Comparison of ENCODE assay signal across 10 cellular contexts in genomic region chr17:17766351-17767095, GRCh38.
DNase-seq lines count a peak whose midpoint lies in the region; ATAC-seq, FAIRE-seq and TF ChIP-seq lines count a peak whose summit lies in the region.
"Had no signal": no experiment of that assay in that cellular context is flagged by ENCODE, and none has a peak within 500 bp of the region (broad histone marks: within the 10 kb centered on the region; RNA-seq: fewer than 3 reads in every experiment).

No MANE protein-coding gene starts in this region.

- peak overlapping the region; percentile 48 for H3K4me3 Mint-ChIP-seq in activated B cell treated with CpG ODN at 0.5 μM for 24 hours
- H3K4me3 Mint-ChIP-seq in nephron progenitor cell: peak overlapping the region; percentile 47
- no peak overlapping the region for H3K4me3 Mint-ChIP-seq in Calu3 (ENCODE audit: low read depth, unreplicated experiment)
- no peak overlapping the region for H3K4me3 Mint-ChIP-seq in activated T-helper 1 cell treated with anti-CD3 and anti-CD28 coated beads, Interleukin-12 subunit alpha, Interleukin-12 subunit beta, Interleukin-2, Interleukin-4 antibody, amounts not matched to agents 30 ng/mL and 10 ng/mL and 1 ng/mL, durations not matched to agents 14 hours and 24 hours and 36 hours

- H3K9ac ChIP-seq in HCT116 (ENCODE audit: low read length): no peak overlapping the region

- CTCF ChIA-PET in HCT116 (lab: Charles Lee): no interaction called here
- CTCF ChIA-PET in activated B cell treated with CpG ODN at 0.5 μM for 24 hours (lab: Charles Lee): no interaction called here
- CTCF ChIA-PET in Calu3 (lab: Charles Lee): interaction anchor here (0.7 kb wide), 1 partner anchor 56 kb away, joined by 12 read pairs; no protein-coding TSS in a partner anchor

- intact Hi-C loops in HCT116 (cut with micrococcal nuclease) (no loop called here), activated B cell treated with CpG ODN at 0.5 μM for 24 hours (cut with micrococcal nuclease) (loop anchor here (2.0 kb wide), 1 partner anchor 16 kb away; no protein-coding TSS in a partner anchor), Calu3 (cut with micrococcal nuclease; ENCODE audit: unreplicated experiment) (no loop called here)
- intact Hi-C loops in activated T-helper 1 cell treated with anti-CD3 and anti-CD28 coated beads, Interleukin-12 subunit alpha, Interleukin-12 subunit beta, Interleukin-2, Interleukin-4 antibody, amounts not matched to agents 30 ng/mL and 10 ng/mL and 1 ng/mL, durations not matched to agents 14 hours and 24 hours and 36 hours (cut with micrococcal nuclease): no loop called here

- TF ChIP-seq RAD21 in HCT116 (IDR thresholded peaks at IDR 0.05; ENCODE audit: low read depth): no peak

- DNase-seq in GM18507 (ENCODE audit: extremely low spot score, insufficient read length, low read depth): no peak
- no peak for DNase-seq in HCT116 (ENCODE audit: low read depth, low spot score)
- no peak for DNase-seq in activated B cell treated with CpG ODN at 0.5 μM for 24 hours
- DNase-seq in nephron progenitor cell: peak; percentile 50
- no peak for DNase-seq in NOMO-1 (lab: John Stamatoyannopoulos, UW; ENCODE audit: unreplicated experiment in 2 of 2)
- no peak for DNase-seq in SKM-1 treated with dmso at 0.1 percent for 144 hours (lab: John Stamatoyannopoulos, UW; ENCODE audit: unreplicated experiment)
- DNase-seq in Calu3: no peak
- no peak for DNase-seq in activated T-helper 1 cell treated with anti-CD3 and anti-CD28 coated beads, Interleukin-12 subunit alpha, Interleukin-12 subunit beta, Interleukin-2, Interleukin-4 antibody, amounts not matched to agents 30 ng/mL and 10 ng/mL and 1 ng/mL, durations not matched to agents 14 hours and 24 hours and 36 hours (ENCODE audit: low spot score)
- DNase-seq: activated CD4-positive, alpha-beta T cell treated with anti-CD3 and anti-CD28 coated beads, Interleukin-2, amount 50 U/mL, for 4 hours; right cardiac atrium had no signal

- H3K27me3 Mint-ChIP-seq in activated B cell treated with CpG ODN at 0.5 μM for 24 hours (no peaks in the 10 kb centered on the region), nephron progenitor cell (ENCODE audit: low read depth, poor library complexity) (no peaks in the 10 kb centered on the region), Calu3 (ENCODE audit: unreplicated experiment) (no peaks in the 10 kb centered on the region)
- H3K27me3 Mint-ChIP-seq in activated T-helper 1 cell treated with anti-CD3 and anti-CD28 coated beads, Interleukin-12 subunit alpha, Interleukin-12 subunit beta, Interleukin-2, Interleukin-4 antibody, amounts not matched to agents 30 ng/mL and 10 ng/mL and 1 ng/mL, durations not matched to agents 14 hours and 24 hours and 36 hours (ENCODE audit: insufficient read depth): peaks cover 2% of the 10 kb centered on the region

- 0 out of 2 replicates have a peak, but pooled peaks have one; percentile 15 for ATAC-seq in HCT116
- peak; percentile 91 for ATAC-seq in activated B cell treated with CpG ODN at 0.5 μM for 24 hours (ENCODE audit: low read depth)

- no peak overlapping the region for H3K27ac ChIP-seq in HCT116 (ENCODE audit: low read depth, low read length)

- no peak overlapping the region for H3K4me3 ChIP-seq in HCT116 (replicated peaks in 1 of 2; ENCODE audit: low read depth in 1 of 2, low read length in 2 of 2)

- peak; percentile 84 for FAIRE-seq in GM18507 (lab: Jason Lieb, UNC)

- no peak overlapping the region for H2AFZ ChIP-seq in HCT116 (ENCODE audit: low read depth, low read length, poor library complexity, severe bottlenecking)

- no peaks in the 10 kb centered on the region for H3K36me3 ChIP-seq in HCT116 (ENCODE audit: control insufficient read depth in 1 of 2, insufficient read depth in 2 of 2, low read length in 2 of 2)

- no peaks in the 10 kb centered on the region for H3K9me2 ChIP-seq in HCT116 (ENCODE audit: insufficient read depth)

- H3K27me3 ChIP-seq in HCT116 (ENCODE audit: insufficient read depth, low read length): no peaks in the 10 kb centered on the region

- no peaks in the 10 kb centered on the region for H4K20me1 ChIP-seq in HCT116 (ENCODE audit: insufficient read depth)

- H3K4me2 ChIP-seq in HCT116 (ENCODE audit: low read length): no peak overlapping the region

- H3K9me3 Mint-ChIP-seq in activated B cell treated with CpG ODN at 0.5 μM for 24 hours: no peaks in the 10 kb centered on the region
- H3K9me3 Mint-ChIP-seq in nephron progenitor cell: no peaks in the 10 kb centered on the region
- no peaks in the 10 kb centered on the region for H3K9me3 Mint-ChIP-seq in Calu3 (ENCODE audit: low read depth, unreplicated experiment)
- H3K9me3 Mint-ChIP-seq in activated T-helper 1 cell treated with anti-CD3 and anti-CD28 coated beads, Interleukin-12 subunit alpha, Interleukin-12 subunit beta, Interleukin-2, Interleukin-4 antibody, amounts not matched to agents 30 ng/mL and 10 ng/mL and 1 ng/mL, durations not matched to agents 14 hours and 24 hours and 36 hours: no peaks in the 10 kb centered on the region

- POLR2A ChIA-PET in HCT116 (lab: Charles Lee) (no interaction called here), activated B cell treated with CpG ODN at 0.5 μM for 24 hours (lab: Charles Lee) (interaction anchor here (1.0 to 2.0 kb wide), 3 partner anchors 9 to 84 kb away, joined by 5 to 15 read pairs (median 7); no protein-coding TSS in a partner anchor)

- TF ChIP-seq POLR2A in HCT116 (IDR thresholded peaks at IDR 0.05; ENCODE audit: borderline replicate concordance, extremely low read depth, insufficient read depth, insufficient read length): no peak

- H3K4me1 ChIP-seq in HCT116 (ENCODE audit: control insufficient read depth in 1 of 2, insufficient read depth in 2 of 2, low read length in 2 of 2): peaks cover 3 to 4% of the 10 kb centered on the region in 2 experiments; a peak in 1 of 4 replicates

- no peak for TF ChIP-seq CTCF in HCT116 (IDR thresholded peaks at IDR 0.05 in 2 of 3, conservative IDR thresholded peaks at IDR 0.05 in 1 of 3; ENCODE audit: borderline replicate concordance in 1 of 3, insufficient read depth in 1 of 3, low read depth in 2 of 3, low read length in 2 of 3)
- no peak for TF ChIP-seq CTCF in activated B cell treated with CpG ODN at 0.5 μM for 24 hours (IDR thresholded peaks at IDR 0.05)
- TF ChIP-seq CTCF in nephron progenitor cell (IDR thresholded peaks at IDR 0.05): no peak
- no peak for TF ChIP-seq CTCF in Calu3 (IDR thresholded peaks at IDR 0.05; ENCODE audit: unreplicated experiment)

- no peaks in the 10 kb centered on the region for H3K36me3 Mint-ChIP-seq in activated B cell treated with CpG ODN at 0.5 μM for 24 hours (ENCODE audit: low read depth)
- H3K36me3 Mint-ChIP-seq in nephron progenitor cell (ENCODE audit: low read depth): peaks cover 21% of the 10 kb centered on the region
- peaks cover 8% of the 10 kb centered on the region for H3K36me3 Mint-ChIP-seq in Calu3 (ENCODE audit: insufficient read depth, unreplicated experiment)
- no peaks in the 10 kb centered on the region for H3K36me3 Mint-ChIP-seq in activated T-helper 1 cell treated with anti-CD3 and anti-CD28 coated beads, Interleukin-12 subunit alpha, Interleukin-12 subunit beta, Interleukin-2, Interleukin-4 antibody, amounts not matched to agents 30 ng/mL and 10 ng/mL and 1 ng/mL, durations not matched to agents 14 hours and 24 hours and 36 hours (ENCODE audit: low read depth)

- RAD21 ChIA-PET in HCT116 (lab: Charles Lee; ENCODE audit: low non-redundant PET in 1 of 2, low total read pairs in 2 of 2, uncharacterized antibody in 2 of 2, unreplicated experiment in 2 of 2): no interaction called here

- H3K27ac Mint-ChIP-seq in activated B cell treated with CpG ODN at 0.5 μM for 24 hours (peak overlapping the region; percentile 89), nephron progenitor cell (peak overlapping the region; percentile 83), Calu3 (ENCODE audit: unreplicated experiment) (no peak overlapping the region)
- no peak overlapping the region for H3K27ac Mint-ChIP-seq in activated T-helper 1 cell treated with anti-CD3 and anti-CD28 coated beads, Interleukin-12 subunit alpha, Interleukin-12 subunit beta, Interleukin-2, Interleukin-4 antibody, amounts not matched to agents 30 ng/mL and 10 ng/mL and 1 ng/mL, durations not matched to agents 14 hours and 24 hours and 36 hours

- peaks cover 47% of the 10 kb centered on the region for H3K4me1 Mint-ChIP-seq in activated B cell treated with CpG ODN at 0.5 μM for 24 hours
- H3K4me1 Mint-ChIP-seq in nephron progenitor cell: peaks cover 96% of the 10 kb centered on the region
- no peaks in the 10 kb centered on the region for H3K4me1 Mint-ChIP-seq in Calu3 (ENCODE audit: low read depth, unreplicated experiment)
- no peaks in the 10 kb centered on the region for H3K4me1 Mint-ChIP-seq in activated T-helper 1 cell treated with anti-CD3 and anti-CD28 coated beads, Interleukin-12 subunit alpha, Interleukin-12 subunit beta, Interleukin-2, Interleukin-4 antibody, amounts not matched to agents 30 ng/mL and 10 ng/mL and 1 ng/mL, durations not matched to agents 14 hours and 24 hours and 36 hours (ENCODE audit: low read depth)

- H3K79me2 ChIP-seq in HCT116 (ENCODE audit: insufficient read depth, low read length): peaks cover 16% of the 10 kb centered on the region; the same call in 1 of the 2 replicates

- BruUV-seq in HCT116 (replicated peaks; lab: Mats Ljungman, UMichigan) (no TSS peak), Calu3 (replicated peaks; lab: Mats Ljungman, UMichigan) (no TSS peak)

- H3K9me3 ChIP-seq in HCT116 (ENCODE audit: control insufficient read depth in 1 of 2, insufficient read depth in 1 of 2, low read depth in 1 of 2, low read length in 2 of 2): no peaks in the 10 kb centered on the region

TF ChIP-seq in HCT116, 20 proteins besides CTCF, POLR2A, EP300 and RAD21:
- no peak for TF ChIP-seq JUND (IDR thresholded peaks at IDR 0.05)

Comparison
In these comparisons a context has a peak if more than half of its experiments do, and no peak if none do; other contexts are left out.
1. H3K27ac Mint-ChIP-seq: peak in activated B cell treated with CpG ODN at 0.5 μM for 24 hours (single experiment) and nephron progenitor cell (single experiment); none in Calu3 (single experiment) and activated T-helper 1 cell treated with anti-CD3 and anti-CD28 coated beads, Interleukin-12 subunit alpha, Interleukin-12 subunit beta, Interleukin-2, Interleukin-4 antibody, amounts not matched to agents 30 ng/mL and 10 ng/mL and 1 ng/mL, durations not matched to agents 14 hours and 24 hours and 36 hours (single experiment).
2. H3K4me3 Mint-ChIP-seq: peak in activated B cell treated with CpG ODN at 0.5 μM for 24 hours (single experiment) and nephron progenitor cell (single experiment); none in Calu3 (single experiment) and activated T-helper 1 cell treated with anti-CD3 and anti-CD28 coated beads, Interleukin-12 subunit alpha, Interleukin-12 subunit beta, Interleukin-2, Interleukin-4 antibody, amounts not matched to agents 30 ng/mL and 10 ng/mL and 1 ng/mL, durations not matched to agents 14 hours and 24 hours and 36 hours (single experiment).